Comparison of ENCODE assay signal across 10 cellular contexts in genomic region chr9:133023117-133023890, GRCh38. TPM values are rescaled to one million over a fixed set of nuclear protein-coding genes. Genes with fewer than 3 reads are reported as not detected.
DNase-seq lines count a peak whose midpoint lies in the region; ATAC-seq and TF ChIP-seq lines count a peak whose summit lies in the region.
"Had no signal": no experiment of that assay in that cellular context is flagged by ENCODE, and none has a peak within 500 bp of the region (broad histone marks: within the 10 kb centered on the region; RNA-seq: fewer than 3 reads in every experiment).

No MANE protein-coding gene starts in this region.

- H3K9me3 Mint-ChIP-seq in neural progenitor cell, result no peaks in the 10 kb centered on the region
- H3K9me3 Mint-ChIP-seq in effector memory CD8-positive, alpha-beta T cell, result no peaks in the 10 kb centered on the region

- H4K20me1 ChIP-seq in DOHH2 (ENCODE audit: control insufficient read depth, insufficient read depth, low read depth, low read length) (no peaks in the 10 kb centered on the region), neural progenitor cell (ENCODE audit: low read depth) (no peaks in the 10 kb centered on the region)

- peak overlapping the region; percentile 89 for H3K4me2 ChIP-seq in DOHH2 (ENCODE audit: low read length)
- no peak overlapping the region for H3K4me2 ChIP-seq in neural progenitor cell

- no peak overlapping the region for H3K9ac ChIP-seq in neural progenitor cell

- no peak for TF ChIP-seq CTCF in DOHH2 (IDR thresholded peaks at IDR 0.05; ENCODE audit: low read depth, low read length, poor library complexity, severe bottlenecking)
- no peak for TF ChIP-seq CTCF in neural progenitor cell (IDR thresholded peaks at IDR 0.05)

- peaks cover 7% of the 10 kb centered on the region for H3K27me3 Mint-ChIP-seq in neural progenitor cell (ENCODE audit: insufficient read depth, low read depth)
- no peaks in the 10 kb centered on the region for H3K27me3 Mint-ChIP-seq in effector memory CD8-positive, alpha-beta T cell

- no peak overlapping the region for H3K27ac Mint-ChIP-seq in neural progenitor cell
- H3K27ac Mint-ChIP-seq in effector memory CD8-positive, alpha-beta T cell, result no peak overlapping the region

- H3K4me3 ChIP-seq in DOHH2 (ENCODE audit: low read length) (peak overlapping the region; percentile 69), neural progenitor cell (no peak overlapping the region)
- H3K4me3 ChIP-seq: cardiac muscle cell, uterus had no signal

- peaks cover 5% of the 10 kb centered on the region for H3K4me1 Mint-ChIP-seq in neural progenitor cell
- H3K4me1 Mint-ChIP-seq in effector memory CD8-positive, alpha-beta T cell (ENCODE audit: low read depth in 2 of 2), result peaks cover 0 to 8% of the 10 kb centered on the region in 2 donors

- peak overlapping the region; percentile 13 for H3K4me3 Mint-ChIP-seq in neural progenitor cell
- H3K4me3 Mint-ChIP-seq in effector memory CD8-positive, alpha-beta T cell, result no peak overlapping the region

- H3K79me2 ChIP-seq in DOHH2 (ENCODE audit: control insufficient read depth, low read length), result no peaks in the 10 kb centered on the region
- H3K79me2 ChIP-seq in neural progenitor cell (ENCODE audit: low read depth), result no peaks in the 10 kb centered on the region

- H3K27me3 ChIP-seq in DOHH2 (ENCODE audit: control insufficient read depth, low read length) (peaks cover under 1% of the 10 kb centered on the region; the same call in 1 of the 2 replicates), neural progenitor cell (peaks cover 11% of the 10 kb centered on the region)
- H3K27me3 ChIP-seq: cardiac muscle cell, uterus had no signal

- no peaks in the 10 kb centered on the region for H3K36me3 ChIP-seq in DOHH2 (ENCODE audit: control insufficient read depth, low read length)
- H3K36me3 ChIP-seq in neural progenitor cell, result no peaks in the 10 kb centered on the region
- H3K36me3 ChIP-seq: cardiac muscle cell, uterus had no signal

- H3F3A ChIP-seq in DOHH2 (ENCODE audit: control insufficient read depth, insufficient read depth) (peaks cover 6% of the 10 kb centered on the region; the same call in 1 of the 2 replicates), neural progenitor cell (ENCODE audit: low read depth) (no peaks in the 10 kb centered on the region)

- H3K9me3 ChIP-seq in DOHH2 (ENCODE audit: control insufficient read depth, insufficient read depth, low read length) (no peaks in the 10 kb centered on the region), neural progenitor cell (ENCODE audit: low read depth) (no peaks in the 10 kb centered on the region)
- H3K9me3 ChIP-seq: uterus had no signal

- no peaks in the 10 kb centered on the region for H3K9me2 ChIP-seq in DOHH2 (replicated peaks; ENCODE audit: control insufficient read depth, low read length)

- H3K4me1 ChIP-seq in DOHH2 (ENCODE audit: control insufficient read depth, low read length) (peaks cover 30% of the 10 kb centered on the region), neural progenitor cell (no peaks in the 10 kb centered on the region)
- H3K4me1 ChIP-seq: uterus had no signal

- no peaks in the 10 kb centered on the region for H3K36me3 Mint-ChIP-seq in neural progenitor cell
- peaks cover 4% of the 10 kb centered on the region for H3K36me3 Mint-ChIP-seq in effector memory CD8-positive, alpha-beta T cell (ENCODE audit: insufficient read depth)

- DNase-seq in LHCN-M2 (ENCODE audit: low read depth) (peak; percentile 13), neural progenitor cell (ENCODE audit: low spot score) (no peak), DMS114 treated with DMSO at 0.1 percent for 48 hours (lab: John Stamatoyannopoulos, UW; ENCODE audit: unreplicated experiment) (no peak), nucleus accumbens (lab: John Stamatoyannopoulos, UW) (no peak)
- peak; percentile 11 for DNase-seq in activated CD4-positive, alpha-beta T cell treated with anti-CD3 and anti-CD28 coated beads, Interleukin-2, amount 50 U/mL, for 1 hour
- DNase-seq in effector memory CD8-positive, alpha-beta T cell, result no peak

- H3K27ac ChIP-seq in DOHH2 (ENCODE audit: low read depth, low read length) (no peak overlapping the region), neural progenitor cell (no peak overlapping the region)
- H3K27ac ChIP-seq: cardiac muscle cell, uterus had no signal

- H2AFZ ChIP-seq in neural progenitor cell (replicated peaks), result no peak overlapping the region

- no peak for ATAC-seq in effector memory CD8-positive, alpha-beta T cell (replicated peaks)
- no peak for ATAC-seq in GM19463 (IDR thresholded peaks at IDR 0.05; ENCODE audit: unreplicated experiment)

RNA-seq across cellular contexts. Expression of gene GTF3C5, which starts 7.5 kb away (rescaled TPM):
- total RNA-seq in LHCN-M2 (2014; rRNA removed) (74.0 and 75.7 TPM in 2 replicates), neural progenitor cell (ENCODE audit: low replicate concordance) (77.9 and 119 TPM in 2 replicates)
- polyA plus RNA-seq in LHCN-M2 (2012), result 40.1 TPM

RNA-seq across cellular contexts. Expression of gene CEL, which starts 38.5 kb away (rescaled TPM):
- total RNA-seq in LHCN-M2 (2014; rRNA removed) (0.51 and 0.57 TPM in 2 replicates), neural progenitor cell (ENCODE audit: low replicate concordance) (1.0 and 2.2 TPM in 2 replicates)
- polyA plus RNA-seq in LHCN-M2 (2012), result 0.23 TPM

RNA-seq across cellular contexts. Expression of gene GFI1B, which starts 44.8 kb away (rescaled TPM):
- 0.06 TPM in 1 of 2 replicates, not detected in the other for total RNA-seq in LHCN-M2 (2014; rRNA removed)
- polyA plus RNA-seq in LHCN-M2 (2012), result 0.11 TPM
- 0.28 TPM in 1 of 2 replicates, not detected in the other for total RNA-seq in neural progenitor cell (ENCODE audit: low replicate concordance)
- polyA plus RNA-seq: cardiac muscle cell had no signal

Comparison
In these comparisons a context has a peak if more than half of its experiments do, and no peak if none do; other contexts are left out.
1. DNase-seq: peak in LHCN-M2 (single experiment) and activated CD4-positive, alpha-beta T cell treated with anti-CD3 and anti-CD28 coated beads, Interleukin-2, amount 50 U/mL, for 1 hour (single experiment); none in neural progenitor cell (single experiment), DMS114 treated with DMSO at 0.1 percent for 48 hours (single experiment), effector memory CD8-positive, alpha-beta T cell (0 of 3) and nucleus accumbens (0 of 56).